ENCODE assay signal across 14 cellular contexts in the genomic region with DNA sequence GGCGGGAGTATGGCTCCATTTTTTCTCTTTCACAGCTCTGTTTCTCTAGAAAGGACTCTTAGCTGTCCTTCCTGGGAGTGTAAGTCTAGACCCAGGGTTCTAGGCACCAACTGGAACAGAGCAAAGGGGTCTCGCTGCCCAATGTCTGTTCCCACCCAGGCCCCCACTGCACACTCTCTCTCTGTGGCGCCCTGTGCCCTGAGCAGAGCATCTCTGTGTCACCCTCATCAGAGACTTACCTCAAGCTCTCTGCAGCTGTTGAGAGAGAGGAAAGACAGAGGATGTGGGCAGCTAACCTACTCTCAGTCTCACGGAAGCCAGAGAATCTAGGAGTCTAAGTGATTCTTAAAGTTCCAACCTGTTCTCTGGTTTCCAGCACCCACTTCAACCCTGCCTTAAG. TPM values are rescaled to one million over a fixed set of nuclear protein-coding genes. Genes with fewer than 3 reads are reported as not detected.
DNase-seq lines count a peak whose midpoint lies in the region; ATAC-seq and TF ChIP-seq lines count a peak whose summit lies in the region.
"Had no signal": no experiment of that assay in that cellular context is flagged by ENCODE, and none has a peak within 500 bp of the region (broad histone marks: within the 10 kb centered on the region; RNA-seq: fewer than 3 reads in every experiment).

No MANE protein-coding gene starts in this region.

- no peaks in the 10 kb centered on the region for H3K79me2 ChIP-seq in DND-41 (ENCODE audit: insufficient read depth, low read length)

- peaks cover 15% of the 10 kb centered on the region for H3K27me3 Mint-ChIP-seq in T-helper 17 cell

- H3K4me2 ChIP-seq in DND-41 (ENCODE audit: insufficient read depth, low read length) = peak overlapping the region; percentile 35

- H3K27ac Mint-ChIP-seq in T-helper 17 cell = peak overlapping the region; percentile 93

- H3K36me3 ChIP-seq in DND-41 (ENCODE audit: insufficient read depth, low read length) = no peaks in the 10 kb centered on the region
- H3K36me3 ChIP-seq in lung (ENCODE audit: control insufficient read depth in 2 of 2, insufficient read depth in 2 of 2, low read length in 2 of 2) = no peaks in the 10 kb centered on the region

- ATAC-seq in DND-41 (ENCODE audit: insufficient read depth, low read depth) (peak; percentile 100), GM19025 (IDR thresholded peaks at IDR 0.05; ENCODE audit: low read depth, unreplicated experiment) (peak; percentile 48), T-helper 17 cell (peak; percentile 97), lung (ENCODE audit: insufficient read depth, low FRiP score) (no peak), HG03442 (IDR thresholded peaks at IDR 0.05; ENCODE audit: unreplicated experiment) (no peak)
- ATAC-seq: right cardiac atrium had no signal

- 59 to 61% methylated on average over 4 of the region's 4 CpGs for WGBS in lung, 2 donors

- no peak overlapping the region for H3K4me3 ChIP-seq in DND-41 (ENCODE audit: low read depth in 1 of 2, low read length in 2 of 2)
- H3K4me3 ChIP-seq in lung = no peak overlapping the region
- H3K4me3 ChIP-seq: testis had no signal

- H3K9ac ChIP-seq in DND-41 (ENCODE audit: low read depth, low read length) = 0 out of 2 replicates have a peak overlapping the region, but pooled peaks have one; percentile 10

- H3K4me1 ChIP-seq in DND-41 (ENCODE audit: insufficient read depth, low read length) = peaks cover 36% of the 10 kb centered on the region
- H3K4me1 ChIP-seq in lung (ENCODE audit: control insufficient read depth in 2 of 2, insufficient read depth in 2 of 2, low read length in 2 of 2) = no peaks in the 10 kb centered on the region
- H3K4me1 ChIP-seq: testis had no signal

- no peaks in the 10 kb centered on the region for H3K36me3 Mint-ChIP-seq in T-helper 17 cell (ENCODE audit: low read depth)

- no peak overlapping the region for H2AFZ ChIP-seq in DND-41 (ENCODE audit: low read depth, low read length)

- TF ChIP-seq CTCF in DND-41 (IDR thresholded peaks at IDR 0.05; ENCODE audit: borderline replicate concordance, extremely low read depth, low read length, poor library complexity, severe bottlenecking) = no peak
- TF ChIP-seq CTCF in lung (IDR thresholded peaks at IDR 0.05; ENCODE audit: control extremely low read depth, extremely low read depth) = no peak

- H4K20me1 ChIP-seq in DND-41 (ENCODE audit: insufficient read depth, low read length) = no peaks in the 10 kb centered on the region

- no peaks in the 10 kb centered on the region for H3K27me3 ChIP-seq in DND-41 (ENCODE audit: insufficient read depth, low read length, poor library complexity)
- no peaks in the 10 kb centered on the region for H3K27me3 ChIP-seq in lung (ENCODE audit: control insufficient read depth, insufficient read depth)
- H3K27me3 ChIP-seq: testis had no signal

- H3K9me3 ChIP-seq in DND-41 (ENCODE audit: insufficient read depth, low read length, severe bottlenecking) = peaks cover 9% of the 10 kb centered on the region
- H3K9me3 ChIP-seq in T-helper 17 cell (ENCODE audit: control insufficient read depth, low read length, poor library complexity, severe bottlenecking) = no peaks in the 10 kb centered on the region
- peaks cover 0 to 3% of the 10 kb centered on the region in 2 donors for H3K9me3 ChIP-seq in lung (ENCODE audit: control insufficient read depth in 2 of 2, insufficient read depth in 1 of 2, low read length in 1 of 2)
- H3K9me3 ChIP-seq: testis had no signal

- peaks cover 27% of the 10 kb centered on the region for H3K4me1 Mint-ChIP-seq in T-helper 17 cell

- DNase-seq in DND-41 = peak; percentile 86
- DNase-seq in T-helper 17 cell = no peak
- peak; percentile 20 for DNase-seq in lung (ENCODE audit: low spot score)
- DNase-seq in germinal center (ENCODE audit: low spot score) = no peak
- no peak for DNase-seq in NK-92 treated with Interleukin-12 subunit alpha and Interleukin-12 subunit beta, amount 100 ng/mL, for 24 hours (lab: John Stamatoyannopoulos, UW)
- no peak for DNase-seq in NCI-H524 (lab: John Stamatoyannopoulos, UW)
- DNase-seq: effector CD8-positive, alpha-beta T cell; GF-D8; right cardiac atrium; testis had no signal

- peak overlapping the region; percentile 79 for H3K4me3 Mint-ChIP-seq in T-helper 17 cell

- H3K27ac ChIP-seq in DND-41 (ENCODE audit: low read length) (peak overlapping the region; percentile 77), lung (ENCODE audit: low read depth in 1 of 2, low read length in 1 of 2) (no peak overlapping the region)
- H3K27ac ChIP-seq: testis had no signal

RNA-seq across cellular contexts. Expression of gene NCR2, which starts 9.5 kb away (rescaled TPM):
- not detected for total RNA-seq in T-helper 17 cell
- total RNA-seq in lung = not detected
- not detected for polyA plus RNA-seq in lung
- total RNA-seq: frontal cortex, HT1080, right cardiac atrium, testis had no signal
- polyA plus RNA-seq: right cardiac atrium had no signal

RNA-seq across cellular contexts. Expression of gene TREM1, which starts 58.4 kb away (rescaled TPM):
- total RNA-seq in T-helper 17 cell = 10 to 100 TPM in 1 of 2 donors, 1 to 10 TPM in 1; 4.1 to 17.6 TPM
- total RNA-seq in lung = 100 to 1,000 TPM in 1 of 2 donors, 10 to 100 TPM in 1; 17.4 to 110 TPM
- polyA plus RNA-seq in lung = 100 to 1,000 TPM in 1 of 2 donors, 10 to 100 TPM in 1; 54.7 to 112 TPM
- total RNA-seq: frontal cortex, HT1080 had no signal

Comparison
In these comparisons a context has a peak if more than half of its experiments do, and no peak if none do; other contexts are left out.
1. ATAC-seq: peak in DND-41 (single experiment), GM19025 (single experiment) and T-helper 17 cell (single experiment); none in lung (single experiment) and HG03442 (single experiment).
2. DNase-seq: peak in DND-41 (single experiment) and lung (single experiment); none in T-helper 17 cell (0 of 3), germinal center (single experiment), NK-92 treated with Interleukin-12 subunit alpha and Interleukin-12 subunit beta, amount 100 ng/mL, for 24 hours (single experiment) and NCI-H524 (0 of 2).